8 cellular contexts compared by ENCODE assay signal in the genomic region with DNA sequence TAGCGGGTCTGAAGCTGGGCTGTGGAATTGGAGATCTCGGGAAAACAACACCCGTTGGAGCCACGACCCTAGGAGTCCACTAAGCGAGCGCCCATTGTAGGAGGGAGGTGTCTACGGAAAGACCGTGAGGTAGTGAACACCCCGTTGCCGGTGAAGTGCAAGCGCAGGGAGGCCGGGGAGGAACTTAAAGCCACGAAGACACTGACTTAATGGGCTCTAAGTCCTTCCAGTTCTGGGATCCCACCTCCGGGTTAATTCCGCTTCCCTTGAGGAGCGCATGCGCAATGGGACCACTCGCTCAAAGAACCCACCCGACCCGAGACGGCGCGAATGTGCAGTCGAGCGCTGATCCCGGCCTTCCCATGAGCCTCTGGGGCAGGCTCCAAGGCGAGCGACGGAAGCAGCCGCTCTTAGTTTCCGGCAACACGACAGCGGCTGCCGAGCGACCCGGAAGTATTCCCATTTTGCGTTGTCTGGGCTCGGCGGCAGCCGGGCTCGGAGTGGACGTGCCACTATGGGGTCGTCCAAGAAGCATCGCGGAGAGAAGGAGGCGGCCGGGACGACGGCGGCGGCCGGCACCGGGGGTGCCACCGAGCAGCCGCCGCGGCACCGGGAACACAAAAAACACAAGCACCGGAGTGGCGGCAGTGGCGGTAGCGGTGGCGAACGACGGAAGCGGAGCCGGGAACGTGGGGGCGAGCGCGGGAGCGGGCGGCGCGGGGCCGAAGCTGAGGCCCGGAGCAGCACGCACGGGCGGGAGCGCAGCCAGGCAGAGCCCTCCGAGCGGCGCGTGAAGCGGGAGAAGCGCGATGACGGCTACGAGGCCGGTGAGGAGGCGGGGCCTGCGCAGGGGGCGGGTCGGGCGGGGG. TPM values are rescaled to one million over a fixed set of nuclear protein-coding genes. Genes with fewer than 3 reads are reported as not detected.
DNase-seq lines count a peak whose midpoint lies in the region; ATAC-seq and TF ChIP-seq lines count a peak whose summit lies in the region.

Gene SART1 (plus strand): TSS at position 468 of the 869 bp plus-strand sequence. CDS start 47 bp downstream, at position 515.

- H3K27ac ChIP-seq in C4-2B, result peak within 1 kb of the TSS; percentile 93

- intact Hi-C loops in dendritic cell treated with granulocyte-macrophage colony-stimulating factor and Interleukin-4, amounts not matched to agents 40 ng/mL and 50 ng/mL, for 4 days (cut with micrococcal nuclease), result loop anchor here (1.0 to 2.0 kb wide), 3 partner anchors 41 to 73 kb away; partner anchors contain the start of genes BANF1, C11orf68, DRAP1 and EIF1AD

- no peaks in the 10 kb centered on the region for H3K27me3 Mint-ChIP-seq in dendritic cell treated with granulocyte-macrophage colony-stimulating factor and Interleukin-4, amounts not matched to agents 40 ng/mL and 50 ng/mL, for 4 days

- H3K36me3 Mint-ChIP-seq in dendritic cell treated with granulocyte-macrophage colony-stimulating factor and Interleukin-4, amounts not matched to agents 40 ng/mL and 50 ng/mL, for 4 days (ENCODE audit: low read depth), result peaks cover 55% of the 10 kb centered on the region

- H3K27ac Mint-ChIP-seq in dendritic cell treated with granulocyte-macrophage colony-stimulating factor and Interleukin-4, amounts not matched to agents 40 ng/mL and 50 ng/mL, for 4 days, result peak within 1 kb of the TSS; percentile 99

- peak within 1 kb of the TSS; percentile 94 for H3K4me3 Mint-ChIP-seq in dendritic cell treated with granulocyte-macrophage colony-stimulating factor and Interleukin-4, amounts not matched to agents 40 ng/mL and 50 ng/mL, for 4 days

- H3K9me3 Mint-ChIP-seq in dendritic cell treated with granulocyte-macrophage colony-stimulating factor and Interleukin-4, amounts not matched to agents 40 ng/mL and 50 ng/mL, for 4 days, result no peaks in the 10 kb centered on the region

- peak; percentile 60 for ATAC-seq in GM19395 (IDR thresholded peaks at IDR 0.05; ENCODE audit: unreplicated experiment)
- ATAC-seq in HG03571 (IDR thresholded peaks at IDR 0.05; ENCODE audit: unreplicated experiment), result peak; percentile 66
- ATAC-seq in left lobe of liver, result peak; percentile 96

- H3K4me1 Mint-ChIP-seq in dendritic cell treated with granulocyte-macrophage colony-stimulating factor and Interleukin-4, amounts not matched to agents 40 ng/mL and 50 ng/mL, for 4 days (ENCODE audit: low read depth), result peaks cover 43% of the 10 kb centered on the region

- no peak for TF ChIP-seq CTCF in C4-2B (conservative IDR thresholded peaks at IDR 0.05)

- peak; percentile 99 for DNase-seq in NCI-H82 (lab: John Stamatoyannopoulos, UW)
- DNase-seq in activated CD4-positive, alpha-beta T cell treated with anti-CD3 and anti-CD28 coated beads, Interleukin-2, amount 50 U/mL, for 4 hours, result peak; percentile 92 to 94
- peak; percentile 98 for DNase-seq in left lobe of liver (ENCODE audit: low spot score)
- DNase-seq in stimulated activated CD4-positive, alpha-beta T cell treated with anti-CD3 and anti-CD28 coated beads, Interleukin-2, amount 100 ng/mL, for 24 hours, result peak; percentile 95 to 96

RNA-seq across cellular contexts. Expression of gene SART1, which starts in this region (rescaled TPM):
- 14.6 TPM for total RNA-seq in left lobe of liver

Comparison
In these comparisons a context has a peak if more than half of its experiments do, and no peak if none do; other contexts are left out.
1. Peak in every context shown above with its lines: DNase-seq, ATAC-seq and H3K27ac ChIP-seq.